Comparison of ENCODE assay signal across 8 cellular contexts in genomic region chr9:97703437-97704326, GRCh38. TPM values are rescaled to one million over a fixed set of nuclear protein-coding genes. Genes with fewer than 3 reads are reported as not detected.
DNase-seq lines count a peak whose midpoint lies in the region; ATAC-seq and FAIRE-seq lines count a peak whose summit lies in the region.

No MANE protein-coding gene starts in this region.

- no peak overlapping the region for H3K4me3 ChIP-seq in skeletal muscle cell (ENCODE audit: low read depth, low read length)

- peak; percentile 89 for FAIRE-seq in RCC 7860 (lab: Jason Lieb, UNC)

- ATAC-seq in GM21447 (IDR thresholded peaks at IDR 0.05; ENCODE audit: unreplicated experiment) (peak; percentile 57), HG03565 (IDR thresholded peaks at IDR 0.05; ENCODE audit: unreplicated experiment) (no peak)

- DNase-seq in AG20443 (ENCODE audit: low spot score) (peak; percentile 81), RCC 7860 (ENCODE audit: low spot score) (peak; percentile 86), dedifferentiated amniotic fluid mesenchymal stem cell (ENCODE audit: extremely low spot score) (peak; percentile 43), skeletal muscle cell (ENCODE audit: low read depth) (peak; percentile 66), SK-N-DZ (ENCODE audit: low spot score) (no peak)
- DNase-seq in activated effector memory CD4-positive, alpha-beta T cell treated with Interleukin-2 at 50 U/mL for 16 hours: no peak

RNA-seq across cellular contexts. Expression of gene XPA, which starts 6.5 kb away (rescaled TPM):
- 7.3 and 11.1 TPM in 2 replicates for polyA plus RNA-seq in SK-N-DZ (2014; cell fraction: cytosol; rRNA removed)
- polyA plus RNA-seq in SK-N-DZ (2014; cell fraction: nucleus; rRNA removed): 6.5 and 6.8 TPM in 2 replicates

Comparison
In these comparisons a context has a peak if more than half of its experiments do, and no peak if none do; other contexts are left out.
1. DNase-seq: peak in AG20443 (single experiment), RCC 7860 (single experiment), dedifferentiated amniotic fluid mesenchymal stem cell (single experiment) and skeletal muscle cell (single experiment); none in activated effector memory CD4-positive, alpha-beta T cell treated with Interleukin-2 at 50 U/mL for 16 hours (single experiment) and SK-N-DZ (single experiment).